In genomic region chr6:35452186-35453090, GRCh38 we compare ENCODE assay signal across 1 cellular context.
A peak's percentile ranks its signal among the peaks of the same experiment; 100 is the strongest.
TF ChIP-seq lines count a peak whose summit lies in the region.

FANCE (plus strand) TSS chr6:35452338; CDS start chr6:35452546, 208 bp downstream.

TF ChIP-seq in K562, 482 proteins besides CTCF, POLR2A, EP300 and RAD21 (continued from another document and continues in another):
- peak; percentile 53 for TF ChIP-seq TBP (optimal IDR thresholded peaks at IDR 0.05; ENCODE audit: low read depth, low read length)
- TF ChIP-seq HEY1 (CRISPR knock-in tag; IDR thresholded peaks at IDR 0.05; ENCODE audit: borderline replicate concordance): no peak
- peak in 1 of 2 experiments; percentile 93; a peak in 2 of 4 replicates for TF ChIP-seq HDAC1 (IDR thresholded peaks at IDR 0.05)
- TF ChIP-seq HES1 (IDR thresholded peaks at IDR 0.05; ENCODE audit: low read depth): peak; percentile 56; the same call in 1 of the 2 replicates
- peak in 1 of 3 experiments; percentile 47; a peak in 1 of 6 replicates for TF ChIP-seq ZBTB11 (CRISPR knock-in tag; IDR thresholded peaks at IDR 0.05)
- no peak for TF ChIP-seq CHD2 (IDR thresholded peaks at IDR 0.05; ENCODE audit: low read depth, low read length)
- peak; percentile 18 for TF ChIP-seq GABPA (tag; conservative IDR thresholded peaks at IDR 0.05; ENCODE audit: low read depth)
- no peak for TF ChIP-seq YBX1 (IDR thresholded peaks at IDR 0.05)
- TF ChIP-seq KLF1 (tag; IDR thresholded peaks at IDR 0.05): peak; percentile 73
- TF ChIP-seq ZFX (CRISPR knock-in tag; IDR thresholded peaks at IDR 0.05): peak; percentile 39; the same call in 1 of the 2 replicates
- peak; percentile 89 to 97 for TF ChIP-seq E2F6 (IDR thresholded peaks at IDR 0.05; ENCODE audit: borderline replicate concordance in 1 of 2, extremely low read depth in 1 of 2, insufficient read depth in 1 of 2, insufficient read length in 1 of 2, low read depth in 1 of 2, low read length in 1 of 2, poor library complexity in 1 of 2, severe bottlenecking in 1 of 2)
- 0 out of 2 replicates have a peak, but pooled peaks have one; percentile 57 for TF ChIP-seq NR3C1 (CRISPR knock-in tag; IDR thresholded peaks at IDR 0.05)
- peak; percentile 88 for TF ChIP-seq VEZF1 (CRISPR knock-in tag; IDR thresholded peaks at IDR 0.05)
- peak; percentile 88 for TF ChIP-seq BHLHE40 (IDR thresholded peaks at IDR 0.05; ENCODE audit: low read length)
- 0 out of 2 replicates have a peak, but pooled peaks have one; percentile 44 for TF ChIP-seq RBM34 (IDR thresholded peaks at IDR 0.05; ENCODE audit: borderline replicate concordance, insufficient read depth, low read length)
- TF ChIP-seq NEUROD1 (IDR thresholded peaks at IDR 0.05; ENCODE audit: borderline replicate concordance, low read depth, low read length, partially characterized antibody): peak; percentile 52
- no peak for TF ChIP-seq PURB (CRISPR knock-in tag; IDR thresholded peaks at IDR 0.05; ENCODE audit: low read depth)
- TF ChIP-seq RCOR1 (IDR thresholded peaks at IDR 0.05; ENCODE audit: borderline replicate concordance in 1 of 2, low read depth in 2 of 2, low read length in 2 of 2): no peak
- no peak for TF ChIP-seq NFATC3 (IDR thresholded peaks at IDR 0.05)
- TF ChIP-seq TFAP4 (CRISPR knock-in tag; IDR thresholded peaks at IDR 0.05; ENCODE audit: borderline replicate concordance): peak; percentile 91
- TF ChIP-seq HDAC2 (IDR thresholded peaks at IDR 0.05): 0 out of 2 replicates have a peak, but pooled peaks have one; percentile 42
- TF ChIP-seq ZNF507 (tag; conservative IDR thresholded peaks at IDR 0.05): no peak
- TF ChIP-seq SIN3B (IDR thresholded peaks at IDR 0.05; ENCODE audit: low read depth): peak; percentile 68; the same call in 1 of the 2 replicates
- no peak for TF ChIP-seq TEAD2 (tag; IDR thresholded peaks at IDR 0.05)
- peak; percentile 46; the same call in 1 of the 2 replicates for TF ChIP-seq GTF2E2 (tag; IDR thresholded peaks at IDR 0.05)
- no peak for TF ChIP-seq GTF3C2 (IDR thresholded peaks at IDR 0.05; ENCODE audit: borderline replicate concordance, extremely low read depth, insufficient read length)
- TF ChIP-seq PML (IDR thresholded peaks at IDR 0.05; ENCODE audit: low read length): peak; percentile 66; the same call in 1 of the 2 replicates
- no peak for TF ChIP-seq ASH1L (IDR thresholded peaks at IDR 0.05; ENCODE audit: borderline replicate concordance, low read depth, partially characterized antibody)
- TF ChIP-seq RBBP5 (IDR thresholded peaks at IDR 0.05; ENCODE audit: borderline replicate concordance, insufficient read depth, low read length, poor library complexity, severe bottlenecking): peak; percentile 82
- TF ChIP-seq MYC (IDR thresholded peaks at IDR 0.05; ENCODE audit: low read depth, low read length): peak; percentile 72
- no peak for TF ChIP-seq MYC (CRISPR knock-in tag; IDR thresholded peaks at IDR 0.05; ENCODE audit: borderline replicate concordance, low read depth)
- TF ChIP-seq ATF1 (CRISPR knock-in tag; IDR thresholded peaks at IDR 0.05): no peak
- peak; percentile 69 for TF ChIP-seq ATF1 (tag; IDR thresholded peaks at IDR 0.05)
- TF ChIP-seq RREB1 (CRISPR knock-in tag; IDR thresholded peaks at IDR 0.05): no peak
- TF ChIP-seq ESRRB (CRISPR knock-in tag; IDR thresholded peaks at IDR 0.05; ENCODE audit: borderline replicate concordance): no peak
- TF ChIP-seq SRF (CRISPR knock-in tag; IDR thresholded peaks at IDR 0.05): peak in 1 of 2 experiments; percentile 48; a peak in 1 of 4 replicates
- peak; percentile 97 for TF ChIP-seq L3MBTL2 (IDR thresholded peaks at IDR 0.05)
- TF ChIP-seq ETS2 (tag; IDR thresholded peaks at IDR 0.05; ENCODE audit: borderline replicate concordance, poor library complexity, severe bottlenecking): peak; percentile 45
- TF ChIP-seq NRF1 (conservative IDR thresholded peaks at IDR 0.05 in 1 of 2, IDR thresholded peaks at IDR 0.05 in 1 of 2): peak; percentile 85 to 87
- peak; percentile 94 for TF ChIP-seq CXXC5 (CRISPR knock-in tag; IDR thresholded peaks at IDR 0.05)
- TF ChIP-seq CBX5 (IDR thresholded peaks at IDR 0.05; ENCODE audit: borderline replicate concordance, low read depth): no peak
- peak; percentile 49 for TF ChIP-seq FOSL1 (tag; conservative IDR thresholded peaks at IDR 0.05)
- TF ChIP-seq RNF2 (IDR thresholded peaks at IDR 0.05): peak; percentile 53; the same call in 1 of the 2 replicates
- peak; percentile 89 for TF ChIP-seq FIP1L1 (IDR thresholded peaks at IDR 0.05; ENCODE audit: low read depth, low read length, poor library complexity, severe bottlenecking)
- TF ChIP-seq SP1 (CRISPR knock-in tag; IDR thresholded peaks at IDR 0.05): peak; percentile 79; the same call in 1 of the 2 replicates
- peak; percentile 57; the same call in 1 of the 2 replicates for TF ChIP-seq THAP12 (CRISPR knock-in tag; IDR thresholded peaks at IDR 0.05)
- 0 out of 2 replicates have a peak, but pooled peaks have one; percentile 11 for TF ChIP-seq KAT7 (CRISPR knock-in tag; IDR thresholded peaks at IDR 0.05; ENCODE audit: borderline replicate concordance)
- TF ChIP-seq ZNF589 (CRISPR knock-in tag; IDR thresholded peaks at IDR 0.05; ENCODE audit: low read depth): 0 out of 2 replicates have a peak, but pooled peaks have one; percentile 16
